ENCODE assay signal across 8 cellular contexts in the genomic region with DNA sequence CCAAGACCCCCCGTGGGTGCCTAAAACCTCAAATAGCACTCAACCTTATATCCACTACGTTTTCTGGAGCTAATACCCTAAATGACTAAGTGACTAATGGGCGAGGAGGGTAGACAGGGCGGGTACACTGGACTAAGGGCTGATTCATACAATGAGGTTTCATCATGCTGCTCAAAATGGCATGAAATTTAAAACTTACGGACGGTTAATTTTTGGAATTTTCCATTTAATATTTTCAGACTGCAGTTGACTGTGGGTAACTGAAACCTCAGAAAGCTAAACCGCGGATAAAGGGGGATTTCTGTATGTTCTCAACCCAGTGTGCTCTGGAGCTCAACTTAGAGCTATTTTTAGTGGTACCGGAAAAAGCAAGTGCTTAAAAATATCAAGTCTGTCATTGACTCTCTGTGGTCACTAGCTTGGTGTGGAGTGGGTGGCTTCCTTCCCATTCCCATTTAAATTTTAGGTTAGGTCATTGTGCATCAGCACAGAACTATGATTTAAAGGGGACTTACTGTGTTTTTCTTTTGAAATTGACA.
DNase-seq lines count a peak whose midpoint lies in the region; ATAC-seq and TF ChIP-seq lines count a peak whose summit lies in the region.

No MANE protein-coding gene starts in this region.

- H3K4me3 Mint-ChIP-seq in Calu3 (ENCODE audit: low read depth, unreplicated experiment), result no peak overlapping the region

- H3K36me3 ChIP-seq in GM06990 (ENCODE audit: control insufficient read depth, insufficient read depth, low read length), result no peaks in the 10 kb centered on the region

- CTCF ChIA-PET in Calu3 (lab: Charles Lee), result no interaction called here

- H3K4me3 ChIP-seq in GM06990 (replicated peaks; ENCODE audit: low read depth, low read length) (no peak overlapping the region), fibroblast of villous mesenchyme (ENCODE audit: low read depth, low read length) (peak overlapping the region; percentile 7)

- H3K27me3 ChIP-seq in GM06990 (replicated peaks; ENCODE audit: control insufficient read depth, insufficient read depth, low read length), result no peaks in the 10 kb centered on the region

- peak; percentile 43 for DNase-seq in GM06990 (ENCODE audit: extremely low read depth, insufficient read length)
- peak; percentile 76 for DNase-seq in NCI-H226
- peak; percentile 68 for DNase-seq in fibroblast of villous mesenchyme (ENCODE audit: low read depth)
- DNase-seq in DMS53 (lab: John Stamatoyannopoulos, UW), result no peak
- DNase-seq in activated CD8-positive, alpha-beta memory T cell treated with anti-CD3 and anti-CD28 coated beads, Interleukin-2, amount 50 U/mL, for 48 hours, result no peak
- DNase-seq in Calu3, result no peak

- H3K27ac Mint-ChIP-seq in Calu3 (ENCODE audit: unreplicated experiment), result no peak overlapping the region

- peaks cover 5% of the 10 kb centered on the region for H3K9me3 Mint-ChIP-seq in Calu3 (ENCODE audit: low read depth, unreplicated experiment)

- intact Hi-C loops in Calu3 (cut with micrococcal nuclease; ENCODE audit: unreplicated experiment), result no loop called here

- no peaks in the 10 kb centered on the region for H3K27me3 Mint-ChIP-seq in Calu3 (ENCODE audit: unreplicated experiment)

- H3K4me1 Mint-ChIP-seq in Calu3 (ENCODE audit: low read depth, unreplicated experiment), result no peaks in the 10 kb centered on the region

- no peaks in the 10 kb centered on the region for H3K36me3 Mint-ChIP-seq in Calu3 (ENCODE audit: insufficient read depth, unreplicated experiment)

- BruUV-seq in Calu3 (replicated peaks; lab: Mats Ljungman, UMichigan), result no TSS peak

- no peak for TF ChIP-seq CTCF in GM06990 (IDR thresholded peaks at IDR 0.05; ENCODE audit: insufficient read depth, low read length, poor library complexity, severe bottlenecking)
- no peak for TF ChIP-seq CTCF in fibroblast of villous mesenchyme (IDR thresholded peaks at IDR 0.05; ENCODE audit: insufficient read depth, low read depth, low read length)
- no peak for TF ChIP-seq CTCF in Calu3 (IDR thresholded peaks at IDR 0.05; ENCODE audit: unreplicated experiment)

- ATAC-seq in GM21717 (IDR thresholded peaks at IDR 0.05; ENCODE audit: unreplicated experiment), result peak; percentile 86
- ATAC-seq in GM19328 (IDR thresholded peaks at IDR 0.05; ENCODE audit: unreplicated experiment), result no peak

Comparison
In these comparisons a context has a peak if more than half of its experiments do, and no peak if none do; other contexts are left out.
1. DNase-seq: peak in GM06990 (single experiment), NCI-H226 (single experiment) and fibroblast of villous mesenchyme (single experiment); none in DMS53 (single experiment), activated CD8-positive, alpha-beta memory T cell treated with anti-CD3 and anti-CD28 coated beads, Interleukin-2, amount 50 U/mL, for 48 hours (single experiment) and Calu3 (single experiment).